In the genomic region with DNA sequence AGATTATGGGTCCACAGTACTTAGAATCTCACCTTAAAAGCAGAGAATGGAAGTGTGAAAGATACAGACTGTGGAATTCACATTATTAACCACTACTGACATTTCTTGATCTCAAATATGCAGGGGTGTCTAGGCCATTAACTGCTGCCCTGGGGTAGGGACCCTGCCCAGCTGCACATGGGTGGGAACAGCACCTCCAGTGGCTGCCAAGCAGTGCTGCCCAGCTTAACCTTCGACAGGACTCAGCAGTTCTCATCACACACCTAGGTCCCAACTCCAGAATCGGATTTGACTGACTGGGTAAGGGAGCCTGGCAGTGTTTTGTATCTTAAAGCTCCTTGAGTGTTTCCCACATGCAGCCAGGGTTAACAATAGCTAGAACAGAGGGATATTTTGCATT, we compare ENCODE assay signal across 1 cellular context.
TF ChIP-seq lines count a peak whose summit lies in the region.

No MANE protein-coding gene starts in this region.

TF ChIP-seq in HCT116, 20 proteins besides CTCF, POLR2A, EP300 and RAD21:
- TF ChIP-seq JUND (IDR thresholded peaks at IDR 0.05) = no peak
- TF ChIP-seq, protein P1, sequence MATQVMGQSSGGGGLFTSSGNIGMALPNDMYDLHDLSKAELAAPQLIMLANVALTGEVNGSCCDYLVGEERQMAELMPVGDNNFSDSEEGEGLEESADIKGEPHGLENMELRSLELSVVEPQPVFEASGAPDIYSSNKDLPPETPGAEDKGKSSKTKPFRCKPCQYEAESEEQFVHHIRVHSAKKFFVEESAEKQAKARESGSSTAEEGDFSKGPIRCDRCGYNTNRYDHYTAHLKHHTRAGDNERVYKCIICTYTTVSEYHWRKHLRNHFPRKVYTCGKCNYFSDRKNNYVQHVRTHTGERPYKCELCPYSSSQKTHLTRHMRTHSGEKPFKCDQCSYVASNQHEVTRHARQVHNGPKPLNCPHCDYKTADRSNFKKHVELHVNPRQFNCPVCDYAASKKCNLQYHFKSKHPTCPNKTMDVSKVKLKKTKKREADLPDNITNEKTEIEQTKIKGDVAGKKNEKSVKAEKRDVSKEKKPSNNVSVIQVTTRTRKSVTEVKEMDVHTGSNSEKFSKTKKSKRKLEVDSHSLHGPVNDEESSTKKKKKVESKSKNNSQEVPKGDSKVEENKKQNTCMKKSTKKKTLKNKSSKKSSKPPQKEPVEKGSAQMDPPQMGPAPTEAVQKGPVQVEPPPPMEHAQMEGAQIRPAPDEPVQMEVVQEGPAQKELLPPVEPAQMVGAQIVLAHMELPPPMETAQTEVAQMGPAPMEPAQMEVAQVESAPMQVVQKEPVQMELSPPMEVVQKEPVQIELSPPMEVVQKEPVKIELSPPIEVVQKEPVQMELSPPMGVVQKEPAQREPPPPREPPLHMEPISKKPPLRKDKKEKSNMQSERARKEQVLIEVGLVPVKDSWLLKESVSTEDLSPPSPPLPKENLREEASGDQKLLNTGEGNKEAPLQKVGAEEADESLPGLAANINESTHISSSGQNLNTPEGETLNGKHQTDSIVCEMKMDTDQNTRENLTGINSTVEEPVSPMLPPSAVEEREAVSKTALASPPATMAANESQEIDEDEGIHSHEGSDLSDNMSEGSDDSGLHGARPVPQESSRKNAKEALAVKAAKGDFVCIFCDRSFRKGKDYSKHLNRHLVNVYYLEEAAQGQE (IDR thresholded peaks at IDR 0.05; ENCODE audit: low read depth) = no peak
- TF ChIP-seq YY1 (IDR thresholded peaks at IDR 0.05; ENCODE audit: extremely low read depth, insufficient replicate concordance, low read depth, low read length) = no peak
- TF ChIP-seq, protein P2, sequence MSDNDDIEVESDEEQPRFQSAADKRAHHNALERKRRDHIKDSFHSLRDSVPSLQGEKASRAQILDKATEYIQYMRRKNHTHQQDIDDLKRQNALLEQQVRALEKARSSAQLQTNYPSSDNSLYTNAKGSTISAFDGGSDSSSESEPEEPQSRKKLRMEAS (IDR thresholded peaks at IDR 0.05) = no peak
- TF ChIP-seq ZFX (IDR thresholded peaks at IDR 0.05) = no peak
- TF ChIP-seq FOSL1 (IDR thresholded peaks at IDR 0.05; ENCODE audit: low read depth) = no peak
- TF ChIP-seq POLR2AphosphoS5 (IDR thresholded peaks at IDR 0.05; ENCODE audit: low read depth, low read length) = no peak
- no peak for TF ChIP-seq SRF (IDR thresholded peaks at IDR 0.05; ENCODE audit: low read depth)
- no peak for TF ChIP-seq ZNF274 (IDR thresholded peaks at IDR 0.05; ENCODE audit: low read depth, low read length)
- no peak for TF ChIP-seq SIN3A (IDR thresholded peaks at IDR 0.05; ENCODE audit: low read depth)
- TF ChIP-seq EGR1 (IDR thresholded peaks at IDR 0.05; ENCODE audit: low read depth) = no peak
- TF ChIP-seq ELF1 (IDR thresholded peaks at IDR 0.05; ENCODE audit: borderline replicate concordance, low read depth) = no peak
- no peak for TF ChIP-seq EZH2 (IDR thresholded peaks at IDR 0.05)
- no peak for TF ChIP-seq TCF7L2 (IDR thresholded peaks at IDR 0.05; ENCODE audit: borderline replicate concordance, extremely low read depth, insufficient read depth, insufficient read length)
- no peak for TF ChIP-seq CBX3 (IDR thresholded peaks at IDR 0.05; ENCODE audit: low read depth)
- TF ChIP-seq EZH2phosphoT487 (IDR thresholded peaks at IDR 0.05; ENCODE audit: borderline replicate concordance) = no peak
- TF ChIP-seq, protein P3, sequence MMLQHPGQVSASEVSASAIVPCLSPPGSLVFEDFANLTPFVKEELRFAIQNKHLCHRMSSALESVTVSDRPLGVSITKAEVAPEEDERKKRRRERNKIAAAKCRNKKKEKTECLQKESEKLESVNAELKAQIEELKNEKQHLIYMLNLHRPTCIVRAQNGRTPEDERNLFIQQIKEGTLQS (IDR thresholded peaks at IDR 0.05) = no peak
- TF ChIP-seq SP1 (IDR thresholded peaks at IDR 0.05; ENCODE audit: low read depth) = no peak
